ENCODE assay signal across 20 cellular contexts in genomic region chr10:130220251-130221185, GRCh38.
"Had no signal": no experiment of that assay in that cellular context is flagged by ENCODE, and none has a peak within 500 bp of the region (broad histone marks: within the 10 kb centered on the region; RNA-seq: fewer than 3 reads in every experiment).

No MANE protein-coding gene starts in this region.

- H3K9me3 Mint-ChIP-seq: activated naive CD4-positive, alpha-beta T cell treated with anti-CD3 and anti-CD28 coated beads for 36 hours; activated naive CD8-positive, alpha-beta T cell treated with anti-CD3 and anti-CD28 coated beads, Interleukin-2, amount 10 ng/mL, durations not matched to agents 7 days and 5 days; activated T-cell treated with anti-CD3 and anti-CD28 coated beads, Interleukin-2, amount 50 U/mL, for 4 hours; dendritic cell treated with granulocyte-macrophage colony-stimulating factor and Interleukin-4, amounts not matched to agents 40 ng/mL and 50 ng/mL, for 4 days; T-cell had no signal

- DNase-seq: activated naive CD4-positive, alpha-beta T cell treated with anti-CD3 and anti-CD28 coated beads for 36 hours; activated naive CD8-positive, alpha-beta T cell treated with anti-CD3 and anti-CD28 coated beads, Interleukin-2, amount 10 ng/mL, durations not matched to agents 7 days and 5 days; activated T-cell treated with anti-CD3 and anti-CD28 coated beads, Interleukin-2, amount 50 U/mL, for 4 hours; amniotic stem cell; effector CD4-positive, alpha-beta T cell; foreskin melanocyte; glutamatergic neuron; hippocampal formation; left cardiac atrium; occipital lobe; posterior cingulate gyrus; retina; stimulated activated CD4-positive, alpha-beta T cell treated with anti-CD3 and anti-CD28 coated beads, Interleukin-4, amount 100 ng/mL, for 24 hours; stimulated activated naive CD4-positive, alpha-beta T cell treated with Interleukin-2 at 50 U/mL for 16 hours; T-cell had no signal

- H3K27me3 Mint-ChIP-seq: activated naive CD8-positive, alpha-beta T cell treated with anti-CD3 and anti-CD28 coated beads, Interleukin-2, amount 10 ng/mL, durations not matched to agents 7 days and 5 days had no signal

- H3K36me3 Mint-ChIP-seq: T-cell had no signal

- H3K4me3 Mint-ChIP-seq: activated naive CD4-positive, alpha-beta T cell treated with anti-CD3 and anti-CD28 coated beads for 36 hours; activated naive CD8-positive, alpha-beta T cell treated with anti-CD3 and anti-CD28 coated beads, Interleukin-2, amount 10 ng/mL, durations not matched to agents 7 days and 5 days; activated T-cell treated with anti-CD3 and anti-CD28 coated beads, Interleukin-2, amount 50 U/mL, for 4 hours; dendritic cell treated with granulocyte-macrophage colony-stimulating factor and Interleukin-4, amounts not matched to agents 40 ng/mL and 50 ng/mL, for 4 days; T-cell; T-helper 2 cell treated with Interferon-gamma antibody and Interleukin-4, amounts not matched to agents 5 μg/mL and 100 μg/mL, for 36 hours had no signal

- H3K4me1 Mint-ChIP-seq: activated naive CD8-positive, alpha-beta T cell treated with anti-CD3 and anti-CD28 coated beads, Interleukin-2, amount 10 ng/mL, durations not matched to agents 7 days and 5 days; T-cell had no signal

- ATAC-seq: activated T-cell treated with anti-CD3 and anti-CD28 coated beads, Interleukin-2, amount 50 U/mL, for 4 hours; esophagus mucosa; left cardiac atrium; SK-N-SH treated with all-trans-retinoic acid at 6 μM for 48 hours; T-cell had no signal

- H3K27ac Mint-ChIP-seq: activated naive CD4-positive, alpha-beta T cell treated with anti-CD3 and anti-CD28 coated beads for 36 hours; activated naive CD8-positive, alpha-beta T cell treated with anti-CD3 and anti-CD28 coated beads, Interleukin-2, amount 10 ng/mL, durations not matched to agents 7 days and 5 days; activated T-helper 2 cell treated with anti-CD3 and anti-CD28 coated beads, Interferon-gamma antibody, Interleukin-2, Interleukin-4, amounts not matched to agents 10 μg/mL and 5 μg/mL and 100 μg/mL, durations not matched to agents 14 hours and 24 hours and 36 hours; dendritic cell treated with granulocyte-macrophage colony-stimulating factor and Interleukin-4, amounts not matched to agents 40 ng/mL and 50 ng/mL, for 4 days; T-cell; T-helper 2 cell treated with Interferon-gamma antibody and Interleukin-4, amounts not matched to agents 5 μg/mL and 100 μg/mL, for 36 hours had no signal
